Comparison of ENCODE assay signal across 22 cellular contexts in the genomic region with DNA sequence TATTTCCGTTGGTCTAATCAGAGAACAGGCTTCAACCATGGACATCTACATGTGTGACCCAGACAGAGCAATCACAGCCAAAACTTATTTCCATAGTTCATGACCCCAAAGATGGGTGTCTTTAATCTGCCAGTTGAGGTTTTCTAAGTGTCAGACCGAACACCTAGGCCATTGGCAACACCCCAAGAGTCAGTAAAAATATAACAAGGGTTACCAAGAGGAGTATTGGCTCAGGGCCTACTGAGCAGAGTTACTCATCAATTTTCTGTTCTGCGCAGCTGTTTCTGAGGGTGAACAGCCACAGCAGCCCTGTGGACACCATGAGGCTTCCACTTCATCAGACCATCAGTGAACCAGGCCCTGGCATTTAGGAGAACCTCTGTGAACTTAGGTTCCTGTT. TPM values are rescaled to one million over a fixed set of nuclear protein-coding genes. Genes with fewer than 3 reads are reported as not detected.
DNase-seq lines count a peak whose midpoint lies in the region; ATAC-seq, FAIRE-seq and TF ChIP-seq lines count a peak whose summit lies in the region.
"Had no signal": no experiment of that assay in that cellular context is flagged by ENCODE, and none has a peak within 500 bp of the region (broad histone marks: within the 10 kb centered on the region; RNA-seq: fewer than 3 reads in every experiment).

No MANE protein-coding gene starts in this region.

- no peaks in the 10 kb centered on the region for H3K79me2 ChIP-seq in GM12878 (ENCODE audit: control insufficient read depth, insufficient read depth, low read length)

- H3K36me3 ChIP-seq in breast epithelium = no peaks in the 10 kb centered on the region
- peaks cover 7 to 8% of the 10 kb centered on the region in 2 experiments; a peak in 3 of 4 replicates for H3K36me3 ChIP-seq in GM12878 (ENCODE audit: control insufficient read depth in 2 of 2, insufficient read depth in 2 of 2, low read length in 1 of 2)

- H3K9ac ChIP-seq in GM12878 (ENCODE audit: control insufficient read depth, insufficient read depth, low read length) = no peak overlapping the region

- SMC1A ChIA-PET in GM12878 (lab: Charles Lee; ENCODE audit: uncharacterized antibody, unreplicated experiment) = interaction anchor here (1.3 to 1.5 kb wide), 2 partner anchors 10 to 16 kb away, joined by 3 to 5 read pairs; no protein-coding TSS in a partner anchor

- no peaks in the 10 kb centered on the region for H3K9me3 Mint-ChIP-seq in MCF 10A (ENCODE audit: unreplicated experiment)

- no peaks in the 10 kb centered on the region for H3K4me1 Mint-ChIP-seq in MCF 10A (ENCODE audit: insufficient read depth, unreplicated experiment)

- H3K27ac Mint-ChIP-seq in MCF 10A (ENCODE audit: low read depth, unreplicated experiment) = no peak overlapping the region

- no peak overlapping the region for H3K4me3 Mint-ChIP-seq in MCF 10A (ENCODE audit: unreplicated experiment)

- no peak for TF ChIP-seq POLR2A in breast epithelium (IDR thresholded peaks at IDR 0.05)
- no peak for TF ChIP-seq POLR2A in GM12878 (IDR thresholded peaks at IDR 0.05; ENCODE audit: low read depth, low read length)

- CTCF ChIA-PET in MCF 10A (lab: Yijun Ruan, JAX) = interaction anchor here (0.7 kb wide), 2 partner anchors 9 to 19 kb away, joined by 3 read pairs; no protein-coding TSS in a partner anchor
- CTCF ChIA-PET in GM12878 (lab: Yijun Ruan, JAX) = no interaction called here

- TF ChIP-seq CTCF in MCF 10A (IDR thresholded peaks at IDR 0.05; ENCODE audit: unreplicated experiment) (no peak), breast epithelium (IDR thresholded peaks at IDR 0.05) (no peak), GM12878 (IDR thresholded peaks at IDR 0.05 in 2 of 3, conservative IDR thresholded peaks at IDR 0.05 in 1 of 3; ENCODE audit: control insufficient read depth in 2 of 3, extremely low read depth in 1 of 3, insufficient read depth in 1 of 3, low read depth in 3 of 3, low read length in 3 of 3) (no peak), D721Med (IDR thresholded peaks at IDR 0.05; ENCODE audit: insufficient read depth, missing control alignments) (no peak)

- H3K27ac ChIP-seq in breast epithelium = no peak overlapping the region
- H3K27ac ChIP-seq in GM12878 (ENCODE audit: control insufficient read depth, insufficient read depth) = no peak overlapping the region

- intact Hi-C loops in MCF 10A (cut with micrococcal nuclease) (no loop called here), breast epithelium (cut with DNase I; ENCODE audit: low total_unique reads) (no loop called here), GM12878 (cut with micrococcal nuclease; ENCODE audit: unreplicated experiment) (no loop called here)

- FAIRE-seq in GM12878 (lab: Jason Lieb, UNC) = peak; percentile 49
- FAIRE-seq in D721Med (lab: Jason Lieb, UNC) = no peak
- FAIRE-seq: H1, RCC 7860 had no signal

- no peak for TF ChIP-seq EP300 in GM12878 (IDR thresholded peaks at IDR 0.05; ENCODE audit: borderline replicate concordance in 1 of 2, control insufficient read depth in 1 of 2, low read depth in 2 of 2, low read length in 2 of 2)

- WGBS in GM12878 (ENCODE audit: insufficient coverage, insufficient replicate concordance, low lambda C conversion rate, missing lambda C conversion rate) = 95% methylated on average over 3 of the region's 3 CpGs

- ATAC-seq in GM12878 = no peak
- ATAC-seq in left lobe of liver = peak; percentile 43
- ATAC-seq: SK-N-SH treated with all-trans-retinoic acid at 6 μM for 48 hours had no signal

- no peaks in the 10 kb centered on the region for H3K9me3 ChIP-seq in breast epithelium
- H3K9me3 ChIP-seq in GM12878 (replicated peaks; ENCODE audit: control insufficient read depth, insufficient read depth, low read length) = no peaks in the 10 kb centered on the region

- no peak overlapping the region for H3K4me3 ChIP-seq in breast epithelium
- H3K4me3 ChIP-seq in GM12878 = no peak overlapping the region

- BruUV-seq in MCF 10A (replicated peaks; lab: Mats Ljungman, UMichigan) (no TSS peak), GM12878 (replicated peaks; lab: Mats Ljungman, UMichigan) (no TSS peak)

- no peak overlapping the region for H3K4me2 ChIP-seq in GM12878 (ENCODE audit: control insufficient read depth, insufficient read depth)

- peaks cover 18% of the 10 kb centered on the region for H3K36me3 Mint-ChIP-seq in MCF 10A (ENCODE audit: insufficient read depth, unreplicated experiment)

- no peaks in the 10 kb centered on the region for H3K4me1 ChIP-seq in breast epithelium
- H3K4me1 ChIP-seq in GM12878 (ENCODE audit: control insufficient read depth, insufficient read depth, low read length) = no peaks in the 10 kb centered on the region

- in situ Hi-C loops in GM12878 (cut with MboI) = no loop called here

- no peak for TF ChIP-seq RAD21 in GM12878 (IDR thresholded peaks at IDR 0.05; ENCODE audit: insufficient read depth, low read depth, low read length)

- no peak overlapping the region for H2AFZ ChIP-seq in GM12878 (ENCODE audit: control insufficient read depth, low read depth, low read length)

- RAD21 ChIA-PET in GM12878 (lab: Charles Lee; ENCODE audit: unreplicated experiment) = no interaction called here

- H4K20me1 ChIP-seq in GM12878 (ENCODE audit: control insufficient read depth, insufficient read depth) = no peaks in the 10 kb centered on the region

- H3K27me3 Mint-ChIP-seq in MCF 10A (ENCODE audit: insufficient read depth, unreplicated experiment) = no peaks in the 10 kb centered on the region

- POLR2A ChIA-PET in MCF 10A (lab: Yijun Ruan, JAX) (interaction anchor here (0.6 kb wide), 1 partner anchor 44 kb away, joined by 3 read pairs; no protein-coding TSS in a partner anchor), GM12878 (lab: Charles Lee) (no interaction called here)

- no peaks in the 10 kb centered on the region for H3K27me3 ChIP-seq in breast epithelium
- H3K27me3 ChIP-seq in GM12878 (replicated peaks in 1 of 2; ENCODE audit: control insufficient read depth in 2 of 2, insufficient read depth in 2 of 2, low read length in 1 of 2) = no peaks in the 10 kb centered on the region

- peak; percentile 5 for DNase-seq in MCF 10A (ENCODE audit: unreplicated experiment)
- DNase-seq in breast epithelium (ENCODE audit: low spot score in 2 of 2) = no peak
- no peak for DNase-seq in GM12878 (ENCODE audit: low read depth, low spot score)
- peak; percentile 71 for DNase-seq in left lobe of liver (ENCODE audit: low spot score)
- DNase-seq in renal cortical epithelial cell (ENCODE audit: low read depth) = peak; percentile 60
- no peak for DNase-seq in effector CD4-positive, alpha-beta T cell
- DNase-seq in D721Med (ENCODE audit: insufficient read length, low spot score) = no peak
- DNase-seq in activated CD8-positive, alpha-beta memory T cell treated with anti-CD3 and anti-CD28 coated beads, Interleukin-2, amount 50 U/mL, for 4 hours = no peak
- DNase-seq: 8988T, Calu3, HCEC 1CT, IMR-90, KG1, NCI-H1092, NCI-H1417 treated with DMSO at 0.1 percent for 48 hours, NCI-H1694 treated with DMSO at 0.1 percent for 48 hours, NCI-H2081, NCI-H2227 treated with DMSO at 0.1 percent for 48 hours, NCI-H526 treated with DMSO at 0.1 percent for 48 hours had no signal

RNA-seq across cellular contexts. Expression of gene GUCD1, which starts 18.8 kb away (rescaled TPM):
- total RNA-seq in MCF 10A (2022) (47.0 and 48.4 TPM in 2 replicates), breast epithelium (100 to 1,000 TPM in 1 of 3 donors, 10 to 100 TPM in 2; 89.6 to 177 (median 91.4) TPM), GM12878 (2014; rRNA removed) (170 and 177 TPM in 2 replicates), GM12878 (2014; rRNA removed; fragmentation: Illumina TruSeq; extraction: Trizol) (81.7 and 82.2 TPM in 2 replicates), GM12878 (2021) (126 and 127 TPM in 2 replicates), left lobe of liver (192 TPM), renal cortical epithelial cell (129 and 169 TPM in 2 replicates)
- 33.2 and 34.3 TPM in 2 replicates for total RNA-seq in GM12878 (2013; cell fraction: nucleolus; rRNA removed)
- polyA plus RNA-seq in GM12878 (2011; ENCODE audit: low read depth) = 65.3 TPM
- polyA plus RNA-seq in GM12878 (2011; rRNA removed) (57.4 and 87.1 TPM in 2 replicates), GM12878 (2014; fragmentation: Illumina TruSeq; extraction: Trizol) (65.0 and 89.3 TPM in 2 replicates), GM12878 (2014; fragmentation: Nextera tagmentation; extraction: Ambion mirVana) (10 to 100 TPM; 57.8 to 96.9 TPM), GM12878 (2014; rRNA removed) (136 and 145 TPM in 2 replicates), GM12878 (2016; fragmentation: Nextera tagmentation; extraction: Ambion mirVana) (10 to 100 TPM; 56.0 to 71.2 TPM)
- 128 and 167 TPM in 2 replicates for polyA plus RNA-seq in GM12878 (2011; cell fraction: cytosol; rRNA removed)
- 69.8 and 82.1 TPM in 2 replicates for polyA plus RNA-seq in GM12878 (2011; cell fraction: nucleus; rRNA removed)
- polyA plus RNA-seq in GM12878 (2012) = 80.9 and 87.1 TPM in 2 replicates
- 126 and 176 TPM in 2 replicates for polyA minus RNA-seq in GM12878 (2011; rRNA and poly(A)+ RNA removed)
- polyA minus RNA-seq in GM12878 (2011; cell fraction: cytosol; rRNA and poly(A)+ RNA removed) = 67.6 and 74.1 TPM in 2 replicates
- 20.8 and 41.9 TPM in 2 replicates for polyA minus RNA-seq in GM12878 (2011; cell fraction: nucleus; rRNA and poly(A)+ RNA removed)

RNA-seq across cellular contexts. Expression of gene SNRPD3, which starts 19.7 kb away (rescaled TPM):
- total RNA-seq in MCF 10A (2022) = 90.9 and 94.6 TPM in 2 replicates
- total RNA-seq in breast epithelium = 100 to 1,000 TPM; 105 to 148 (median 124) TPM
- 108 and 115 TPM in 2 replicates for total RNA-seq in GM12878 (2013; cell fraction: nucleolus; rRNA removed)
- 175 and 179 TPM in 2 replicates for total RNA-seq in GM12878 (2014; rRNA removed)
- total RNA-seq in GM12878 (2014; rRNA removed; fragmentation: Illumina TruSeq; extraction: Trizol) = 254 and 257 TPM in 2 replicates
- total RNA-seq in GM12878 (2021) = 111 and 112 TPM in 2 replicates
- polyA plus RNA-seq in GM12878 (2011; ENCODE audit: low read depth) = 44.6 TPM
- polyA plus RNA-seq in GM12878 (2011; rRNA removed) = 68.4 and 121 TPM in 2 replicates
- 214 and 250 TPM in 2 replicates for polyA plus RNA-seq in GM12878 (2011; cell fraction: cytosol; rRNA removed)
- polyA plus RNA-seq in GM12878 (2011; cell fraction: nucleus; rRNA removed) = 76.5 and 82.6 TPM in 2 replicates
- polyA plus RNA-seq in GM12878 (2012) = 121 and 175 TPM in 2 replicates
- 324 and 433 TPM in 2 replicates for polyA plus RNA-seq in GM12878 (2014; fragmentation: Illumina TruSeq; extraction: Trizol)
- 100 to 1,000 TPM; 244 to 258 TPM for polyA plus RNA-seq in GM12878 (2014; fragmentation: Nextera tagmentation; extraction: Ambion mirVana)
- 197 and 228 TPM in 2 replicates for polyA plus RNA-seq in GM12878 (2014; rRNA removed)
- 100 to 1,000 TPM; 240 to 251 TPM for polyA plus RNA-seq in GM12878 (2016; fragmentation: Nextera tagmentation; extraction: Ambion mirVana)
- polyA minus RNA-seq in GM12878 (2011; rRNA and poly(A)+ RNA removed) = 175 and 182 TPM in 2 replicates
- polyA minus RNA-seq in GM12878 (2011; cell fraction: cytosol; rRNA and poly(A)+ RNA removed) = 36.2 and 58.3 TPM in 2 replicates
- polyA minus RNA-seq in GM12878 (2011; cell fraction: nucleus; rRNA and poly(A)+ RNA removed) = 57.3 and 92.8 TPM in 2 replicates
- 37.7 TPM for total RNA-seq in left lobe of liver
- 166 and 255 TPM in 2 replicates for total RNA-seq in renal cortical epithelial cell

RNA-seq across cellular contexts. Expression of gene UPB1, which starts 41.0 kb away (rescaled TPM):
- not detected in 2 replicates for total RNA-seq in MCF 10A (2022)
- under 1 TPM; 0.16 to 0.44 (median 0.33) TPM for total RNA-seq in breast epithelium
- total RNA-seq in GM12878 (2013; cell fraction: nucleolus; rRNA removed) = 39.2 and 39.8 TPM in 2 replicates
- total RNA-seq in GM12878 (2014; rRNA removed) = 2.5 and 2.8 TPM in 2 replicates
- total RNA-seq in GM12878 (2014; rRNA removed; fragmentation: Illumina TruSeq; extraction: Trizol) = 3.4 and 3.5 TPM in 2 replicates
- total RNA-seq in GM12878 (2021) = 3.3 and 3.9 TPM in 2 replicates
- 1.8 TPM for polyA plus RNA-seq in GM12878 (2011; ENCODE audit: low read depth)
- polyA plus RNA-seq in GM12878 (2011; rRNA removed) = 20.5 and 20.6 TPM in 2 replicates
- polyA plus RNA-seq in GM12878 (2011; cell fraction: cytosol; rRNA removed) = 12.1 and 14.3 TPM in 2 replicates
- polyA plus RNA-seq in GM12878 (2011; cell fraction: nucleus; rRNA removed) = 19.0 and 30.2 TPM in 2 replicates
- polyA plus RNA-seq in GM12878 (2012) = 1.8 and 3.0 TPM in 2 replicates
- polyA plus RNA-seq in GM12878 (2014; fragmentation: Illumina TruSeq; extraction: Trizol) = 2.6 and 2.8 TPM in 2 replicates
- polyA plus RNA-seq in GM12878 (2014; fragmentation: Nextera tagmentation; extraction: Ambion mirVana) = 1 to 10 TPM; 2.9 to 4.5 TPM
- 3.4 and 3.5 TPM in 2 replicates for polyA plus RNA-seq in GM12878 (2014; rRNA removed)
- 1 to 10 TPM in 1 of 2 experiments, under 1 TPM in 1; 0.89 to 1.2 TPM for polyA plus RNA-seq in GM12878 (2016; fragmentation: Nextera tagmentation; extraction: Ambion mirVana)
- 10.8 and 11.0 TPM in 2 replicates for polyA minus RNA-seq in GM12878 (2011; rRNA and poly(A)+ RNA removed)
- 3.3 and 3.6 TPM in 2 replicates for polyA minus RNA-seq in GM12878 (2011; cell fraction: cytosol; rRNA and poly(A)+ RNA removed)
- polyA minus RNA-seq in GM12878 (2011; cell fraction: nucleus; rRNA and poly(A)+ RNA removed) = 6.9 and 8.1 TPM in 2 replicates
- 184 TPM for total RNA-seq in left lobe of liver
- total RNA-seq in renal cortical epithelial cell = not detected in 2 replicates
- total RNA-seq: H1 had no signal

RNA-seq across cellular contexts. Expression of gene LRRC75B, which starts 56.8 kb away (rescaled TPM):
- total RNA-seq in MCF 10A (2022) (2.6 and 3.2 TPM in 2 replicates), breast epithelium (10 to 100 TPM; 10.7 to 23.1 (median 20.0) TPM), GM12878 (2014; rRNA removed) (0.11 TPM in 2 replicates), GM12878 (2014; rRNA removed; fragmentation: Illumina TruSeq; extraction: Trizol) (0.09 and 0.18 TPM in 2 replicates), GM12878 (2021) (0.24 and 0.26 TPM in 2 replicates), left lobe of liver (37.7 TPM), renal cortical epithelial cell (7.8 and 8.2 TPM in 2 replicates)
- total RNA-seq in GM12878 (2013; cell fraction: nucleolus; rRNA removed) = 4.9 and 5.6 TPM in 2 replicates
- 0.50 TPM for polyA plus RNA-seq in GM12878 (2011; ENCODE audit: low read depth)
- polyA plus RNA-seq in GM12878 (2011; rRNA removed) (0.68 and 0.98 TPM in 2 replicates), GM12878 (2014; fragmentation: Illumina TruSeq; extraction: Trizol) (0.09 TPM in 1 of 2 replicates, not detected in the other), GM12878 (2014; fragmentation: Nextera tagmentation; extraction: Ambion mirVana) (not detected), GM12878 (2014; rRNA removed) (0.56 and 0.66 TPM in 2 replicates), GM12878 (2016; fragmentation: Nextera tagmentation; extraction: Ambion mirVana) (under 1 TPM in 1 of 2 experiments, not detected in 1; 0.10 TPM)
- 1.5 and 1.8 TPM in 2 replicates for polyA plus RNA-seq in GM12878 (2011; cell fraction: cytosol; rRNA removed)
- polyA plus RNA-seq in GM12878 (2011; cell fraction: nucleus; rRNA removed) = 10.7 and 12.9 TPM in 2 replicates
- 0.84 and 1.2 TPM in 2 replicates for polyA plus RNA-seq in GM12878 (2012)
- polyA minus RNA-seq in GM12878 (2011; rRNA and poly(A)+ RNA removed) = 0.22 and 1.1 TPM in 2 replicates
- polyA minus RNA-seq in GM12878 (2011; cell fraction: cytosol; rRNA and poly(A)+ RNA removed) = not detected in 2 replicates
- polyA minus RNA-seq in GM12878 (2011; cell fraction: nucleus; rRNA and poly(A)+ RNA removed) = 0.67 and 0.73 TPM in 2 replicates

Comparison
In these comparisons a context has a peak if more than half of its experiments do, and no peak if none do; other contexts are left out.
1. DNase-seq: peak in MCF 10A (single experiment), left lobe of liver (single experiment) and renal cortical epithelial cell (single experiment); none in breast epithelium (0 of 2), GM12878 (single experiment), effector CD4-positive, alpha-beta T cell (single experiment), D721Med (single experiment) and activated CD8-positive, alpha-beta memory T cell treated with anti-CD3 and anti-CD28 coated beads, Interleukin-2, amount 50 U/mL, for 4 hours (single experiment).